ENCODE assay signal across 10 cellular contexts in the genomic region with DNA sequence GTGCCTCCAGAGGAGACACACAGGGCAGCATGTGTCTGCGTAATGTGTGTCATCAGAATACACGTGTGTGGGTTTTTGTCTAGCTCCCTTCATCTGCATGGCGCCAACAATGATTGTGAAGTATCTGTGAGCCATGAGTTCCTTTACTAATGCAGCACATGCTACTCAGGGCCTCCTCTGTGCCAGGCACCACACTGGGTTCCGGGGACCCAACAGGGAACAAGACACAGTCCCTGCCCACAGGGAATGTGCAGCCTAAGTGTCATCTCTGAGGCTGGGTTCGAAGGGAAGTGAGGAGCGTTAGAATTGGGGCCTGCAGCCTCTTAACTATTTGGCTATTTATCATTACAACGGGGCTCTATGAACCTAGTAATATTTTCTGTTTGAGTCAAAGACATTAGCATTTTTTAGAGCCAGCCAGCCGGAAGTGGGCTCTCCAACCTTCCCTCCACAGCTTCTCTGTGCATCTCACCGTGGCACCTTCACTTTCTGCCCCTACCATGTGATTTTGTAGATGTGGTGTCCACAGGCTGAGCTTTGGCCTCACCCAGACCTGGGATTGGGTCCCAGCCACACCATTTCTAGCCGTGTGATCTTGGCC. TPM values are rescaled to one million over a fixed set of nuclear protein-coding genes. Genes with fewer than 3 reads are reported as not detected.
A peak's percentile ranks its signal among the peaks of the same experiment; 100 is the strongest.
DNase-seq lines count a peak whose midpoint lies in the region; ATAC-seq and TF ChIP-seq lines count a peak whose summit lies in the region.
"Had no signal": no experiment of that assay in that cellular context is flagged by ENCODE, and none has a peak within 500 bp of the region (broad histone marks: within the 10 kb centered on the region; RNA-seq: fewer than 3 reads in every experiment).

No MANE protein-coding gene starts in this region.

- ATAC-seq in GM21786 (IDR thresholded peaks at IDR 0.05; ENCODE audit: unreplicated experiment), result peak; percentile 64

- H3K9me3 Mint-ChIP-seq in immature natural killer cell, result no peaks in the 10 kb centered on the region
- H3K9me3 Mint-ChIP-seq: brain had no signal

- peak; percentile 30 for DNase-seq in GM13977 (ENCODE audit: low spot score)
- peak in 3 of 5 donors; percentile 8 to 65 (median 15) for DNase-seq in T-helper 1 cell
- peak; percentile 60 to 73 (median 67) for DNase-seq in immature natural killer cell
- no peak for DNase-seq in NCI-H82 treated with DMSO at 0.1 percent for 48 hours (lab: John Stamatoyannopoulos, UW; ENCODE audit: unreplicated experiment)
- no peak for DNase-seq in RKO (ENCODE audit: low spot score)
- no peak for DNase-seq in NAMALWA (ENCODE audit: low spot score)
- no peak for DNase-seq in dedifferentiated amniotic fluid mesenchymal stem cell (ENCODE audit: extremely low spot score)
- DNase-seq: NCI-H526 had no signal

- no peak for TF ChIP-seq CTCF in GM13977 (IDR thresholded peaks at IDR 0.05; ENCODE audit: extremely low read depth, insufficient read depth, missing control alignments)

- H3K4me1 Mint-ChIP-seq in immature natural killer cell, result peaks cover 57 to 59% of the 10 kb centered on the region in 2 donors
- H3K4me1 Mint-ChIP-seq: brain had no signal

- H3K27ac Mint-ChIP-seq in immature natural killer cell, result peak overlapping the region; percentile 94 to 100 (median 100)
- H3K27ac Mint-ChIP-seq: brain had no signal

- no peaks in the 10 kb centered on the region for H3K36me3 Mint-ChIP-seq in immature natural killer cell
- H3K36me3 Mint-ChIP-seq: brain had no signal

- peaks cover 5 to 8% (median 6%) of the 10 kb centered on the region in 3 donors for H3K27me3 Mint-ChIP-seq in immature natural killer cell (ENCODE audit: low read depth in 3 of 3)

- H3K4me3 Mint-ChIP-seq in immature natural killer cell, result peak overlapping the region; percentile 79 to 89 (median 82)
- H3K4me3 Mint-ChIP-seq: brain had no signal

- in situ Hi-C loops in GM13977 (cut with MboI; ENCODE audit: low pct_unique_long_range_greater_than_20kb, low sequenced_read_pairs, unreplicated experiment), result no loop called here

RNA-seq across cellular contexts. Expression of a gene that starts 43.9 kb away (rescaled TPM):
- 1,000 to 10,000 TPM in 2 of 3 donors, 100 to 1,000 TPM in 1; 910 to 1,240 (median 1,143) TPM for polyA plus RNA-seq in immature natural killer cell

RNA-seq across cellular contexts. Expression of a gene that starts 55.4 kb away (rescaled TPM):
- polyA plus RNA-seq in immature natural killer cell, result 1 to 10 TPM; 1.7 to 4.3 (median 2.8) TPM

Comparison
In these comparisons a context has a peak if more than half of its experiments do, and no peak if none do; other contexts are left out.
1. DNase-seq: peak in GM13977 (single experiment), T-helper 1 cell (3 of 5) and immature natural killer cell (3 of 3); none in NCI-H82 treated with DMSO at 0.1 percent for 48 hours (single experiment), RKO (single experiment), NAMALWA (single experiment) and dedifferentiated amniotic fluid mesenchymal stem cell (single experiment).